Comparison of ENCODE assay signal across 1 cellular context in the genomic region with DNA sequence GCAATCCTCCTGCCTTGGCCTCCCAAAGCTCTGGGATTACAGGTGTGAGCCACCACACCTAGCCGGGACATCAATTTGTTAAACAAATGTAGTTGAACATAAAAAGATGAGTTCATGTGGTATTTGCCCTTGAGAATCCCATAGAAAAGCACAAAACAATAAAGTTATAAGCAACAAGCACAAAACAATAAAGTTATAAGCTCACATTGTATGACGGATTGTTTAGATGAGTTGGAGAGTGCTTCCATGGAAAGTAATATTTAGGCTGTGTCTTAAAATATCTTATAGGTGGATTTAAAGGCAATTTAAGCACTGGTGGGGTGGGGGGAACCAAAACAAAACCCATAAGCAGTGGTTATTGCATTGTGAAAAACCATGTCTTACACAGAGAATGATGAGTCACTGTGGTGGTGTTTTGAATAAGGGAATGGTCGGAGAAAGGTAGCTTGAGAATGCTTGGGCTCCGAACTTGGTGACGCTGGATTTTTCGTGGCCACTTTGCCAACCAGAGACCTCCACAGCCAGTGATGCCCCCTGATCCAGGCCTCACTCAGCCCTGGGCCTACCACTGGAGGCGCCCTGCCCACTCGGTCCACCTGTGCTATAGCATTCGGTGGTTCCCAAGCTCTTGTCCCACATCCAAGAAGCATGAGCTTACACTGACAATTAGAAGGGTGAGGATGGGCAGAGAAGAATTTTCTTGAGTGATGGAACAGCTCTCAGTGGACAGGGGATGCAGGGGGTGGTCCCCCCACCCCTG.
A peak's percentile ranks its signal among the peaks of the same experiment; 100 is the strongest.
TF ChIP-seq lines count a peak whose summit lies in the region.

No MANE protein-coding gene starts in this region.

TF ChIP-seq in K562, 482 proteins besides CTCF, POLR2A, EP300 and RAD21 (continued from another document):
- TF ChIP-seq, protein P1, sequence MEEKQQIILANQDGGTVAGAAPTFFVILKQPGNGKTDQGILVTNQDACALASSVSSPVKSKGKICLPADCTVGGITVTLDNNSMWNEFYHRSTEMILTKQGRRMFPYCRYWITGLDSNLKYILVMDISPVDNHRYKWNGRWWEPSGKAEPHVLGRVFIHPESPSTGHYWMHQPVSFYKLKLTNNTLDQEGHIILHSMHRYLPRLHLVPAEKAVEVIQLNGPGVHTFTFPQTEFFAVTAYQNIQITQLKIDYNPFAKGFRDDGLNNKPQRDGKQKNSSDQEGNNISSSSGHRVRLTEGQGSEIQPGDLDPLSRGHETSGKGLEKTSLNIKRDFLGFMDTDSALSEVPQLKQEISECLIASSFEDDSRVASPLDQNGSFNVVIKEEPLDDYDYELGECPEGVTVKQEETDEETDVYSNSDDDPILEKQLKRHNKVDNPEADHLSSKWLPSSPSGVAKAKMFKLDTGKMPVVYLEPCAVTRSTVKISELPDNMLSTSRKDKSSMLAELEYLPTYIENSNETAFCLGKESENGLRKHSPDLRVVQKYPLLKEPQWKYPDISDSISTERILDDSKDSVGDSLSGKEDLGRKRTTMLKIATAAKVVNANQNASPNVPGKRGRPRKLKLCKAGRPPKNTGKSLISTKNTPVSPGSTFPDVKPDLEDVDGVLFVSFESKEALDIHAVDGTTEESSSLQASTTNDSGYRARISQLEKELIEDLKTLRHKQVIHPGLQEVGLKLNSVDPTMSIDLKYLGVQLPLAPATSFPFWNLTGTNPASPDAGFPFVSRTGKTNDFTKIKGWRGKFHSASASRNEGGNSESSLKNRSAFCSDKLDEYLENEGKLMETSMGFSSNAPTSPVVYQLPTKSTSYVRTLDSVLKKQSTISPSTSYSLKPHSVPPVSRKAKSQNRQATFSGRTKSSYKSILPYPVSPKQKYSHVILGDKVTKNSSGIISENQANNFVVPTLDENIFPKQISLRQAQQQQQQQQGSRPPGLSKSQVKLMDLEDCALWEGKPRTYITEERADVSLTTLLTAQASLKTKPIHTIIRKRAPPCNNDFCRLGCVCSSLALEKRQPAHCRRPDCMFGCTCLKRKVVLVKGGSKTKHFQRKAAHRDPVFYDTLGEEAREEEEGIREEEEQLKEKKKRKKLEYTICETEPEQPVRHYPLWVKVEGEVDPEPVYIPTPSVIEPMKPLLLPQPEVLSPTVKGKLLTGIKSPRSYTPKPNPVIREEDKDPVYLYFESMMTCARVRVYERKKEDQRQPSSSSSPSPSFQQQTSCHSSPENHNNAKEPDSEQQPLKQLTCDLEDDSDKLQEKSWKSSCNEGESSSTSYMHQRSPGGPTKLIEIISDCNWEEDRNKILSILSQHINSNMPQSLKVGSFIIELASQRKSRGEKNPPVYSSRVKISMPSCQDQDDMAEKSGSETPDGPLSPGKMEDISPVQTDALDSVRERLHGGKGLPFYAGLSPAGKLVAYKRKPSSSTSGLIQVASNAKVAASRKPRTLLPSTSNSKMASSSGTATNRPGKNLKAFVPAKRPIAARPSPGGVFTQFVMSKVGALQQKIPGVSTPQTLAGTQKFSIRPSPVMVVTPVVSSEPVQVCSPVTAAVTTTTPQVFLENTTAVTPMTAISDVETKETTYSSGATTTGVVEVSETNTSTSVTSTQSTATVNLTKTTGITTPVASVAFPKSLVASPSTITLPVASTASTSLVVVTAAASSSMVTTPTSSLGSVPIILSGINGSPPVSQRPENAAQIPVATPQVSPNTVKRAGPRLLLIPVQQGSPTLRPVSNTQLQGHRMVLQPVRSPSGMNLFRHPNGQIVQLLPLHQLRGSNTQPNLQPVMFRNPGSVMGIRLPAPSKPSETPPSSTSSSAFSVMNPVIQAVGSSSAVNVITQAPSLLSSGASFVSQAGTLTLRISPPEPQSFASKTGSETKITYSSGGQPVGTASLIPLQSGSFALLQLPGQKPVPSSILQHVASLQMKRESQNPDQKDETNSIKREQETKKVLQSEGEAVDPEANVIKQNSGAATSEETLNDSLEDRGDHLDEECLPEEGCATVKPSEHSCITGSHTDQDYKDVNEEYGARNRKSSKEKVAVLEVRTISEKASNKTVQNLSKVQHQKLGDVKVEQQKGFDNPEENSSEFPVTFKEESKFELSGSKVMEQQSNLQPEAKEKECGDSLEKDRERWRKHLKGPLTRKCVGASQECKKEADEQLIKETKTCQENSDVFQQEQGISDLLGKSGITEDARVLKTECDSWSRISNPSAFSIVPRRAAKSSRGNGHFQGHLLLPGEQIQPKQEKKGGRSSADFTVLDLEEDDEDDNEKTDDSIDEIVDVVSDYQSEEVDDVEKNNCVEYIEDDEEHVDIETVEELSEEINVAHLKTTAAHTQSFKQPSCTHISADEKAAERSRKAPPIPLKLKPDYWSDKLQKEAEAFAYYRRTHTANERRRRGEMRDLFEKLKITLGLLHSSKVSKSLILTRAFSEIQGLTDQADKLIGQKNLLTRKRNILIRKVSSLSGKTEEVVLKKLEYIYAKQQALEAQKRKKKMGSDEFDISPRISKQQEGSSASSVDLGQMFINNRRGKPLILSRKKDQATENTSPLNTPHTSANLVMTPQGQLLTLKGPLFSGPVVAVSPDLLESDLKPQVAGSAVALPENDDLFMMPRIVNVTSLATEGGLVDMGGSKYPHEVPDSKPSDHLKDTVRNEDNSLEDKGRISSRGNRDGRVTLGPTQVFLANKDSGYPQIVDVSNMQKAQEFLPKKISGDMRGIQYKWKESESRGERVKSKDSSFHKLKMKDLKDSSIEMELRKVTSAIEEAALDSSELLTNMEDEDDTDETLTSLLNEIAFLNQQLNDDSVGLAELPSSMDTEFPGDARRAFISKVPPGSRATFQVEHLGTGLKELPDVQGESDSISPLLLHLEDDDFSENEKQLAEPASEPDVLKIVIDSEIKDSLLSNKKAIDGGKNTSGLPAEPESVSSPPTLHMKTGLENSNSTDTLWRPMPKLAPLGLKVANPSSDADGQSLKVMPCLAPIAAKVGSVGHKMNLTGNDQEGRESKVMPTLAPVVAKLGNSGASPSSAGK (IDR thresholded peaks at IDR 0.05): no peak
- TF ChIP-seq C11orf30 (IDR thresholded peaks at IDR 0.05; ENCODE audit: low read depth): peak; percentile 50
- TF ChIP-seq TEAD4 (IDR thresholded peaks at IDR 0.05; ENCODE audit: low read length): no peak
- TF ChIP-seq TEAD4 (CRISPR knock-in tag; IDR thresholded peaks at IDR 0.05; ENCODE audit: borderline replicate concordance): no peak
- TF ChIP-seq ZNF165 (CRISPR knock-in tag; IDR thresholded peaks at IDR 0.05; ENCODE audit: borderline replicate concordance): no peak
- TF ChIP-seq, protein P2, sequence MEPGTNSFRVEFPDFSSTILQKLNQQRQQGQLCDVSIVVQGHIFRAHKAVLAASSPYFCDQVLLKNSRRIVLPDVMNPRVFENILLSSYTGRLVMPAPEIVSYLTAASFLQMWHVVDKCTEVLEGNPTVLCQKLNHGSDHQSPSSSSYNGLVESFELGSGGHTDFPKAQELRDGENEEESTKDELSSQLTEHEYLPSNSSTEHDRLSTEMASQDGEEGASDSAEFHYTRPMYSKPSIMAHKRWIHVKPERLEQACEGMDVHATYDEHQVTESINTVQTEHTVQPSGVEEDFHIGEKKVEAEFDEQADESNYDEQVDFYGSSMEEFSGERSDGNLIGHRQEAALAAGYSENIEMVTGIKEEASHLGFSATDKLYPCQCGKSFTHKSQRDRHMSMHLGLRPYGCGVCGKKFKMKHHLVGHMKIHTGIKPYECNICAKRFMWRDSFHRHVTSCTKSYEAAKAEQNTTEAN (CRISPR knock-in tag; IDR thresholded peaks at IDR 0.05): no peak
- no peak for TF ChIP-seq HLTF (IDR thresholded peaks at IDR 0.05)
- TF ChIP-seq, protein P3, sequence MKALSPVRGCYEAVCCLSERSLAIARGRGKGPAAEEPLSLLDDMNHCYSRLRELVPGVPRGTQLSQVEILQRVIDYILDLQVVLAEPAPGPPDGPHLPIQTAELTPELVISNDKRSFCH (CRISPR knock-in tag; IDR thresholded peaks at IDR 0.05): no peak
- TF ChIP-seq, protein P3 (tag; IDR thresholded peaks at IDR 0.05): no peak
- no peak for TF ChIP-seq ZZZ3 (IDR thresholded peaks at IDR 0.05)
- no peak for TF ChIP-seq TRIM28 (IDR thresholded peaks at IDR 0.05)
- TF ChIP-seq CAMTA2 (CRISPR knock-in tag; conservative IDR thresholded peaks at IDR 0.05): no peak
- TF ChIP-seq ZNF282 (CRISPR knock-in tag; IDR thresholded peaks at IDR 0.05): no peak
- TF ChIP-seq NFE2 (IDR thresholded peaks at IDR 0.05; ENCODE audit: low read depth): peak; percentile 58; the same call in 1 of the 2 replicates
- TF ChIP-seq PYGO2 (tag; IDR thresholded peaks at IDR 0.05): no peak
- no peak for TF ChIP-seq ATF7 (IDR thresholded peaks at IDR 0.05)
- peak; percentile 19; the same call in 1 of the 2 replicates for TF ChIP-seq MAFK (IDR thresholded peaks at IDR 0.05; ENCODE audit: low read length)
- TF ChIP-seq SMAD2 (IDR thresholded peaks at IDR 0.05; ENCODE audit: low read depth, low read length): no peak
- no peak for TF ChIP-seq DPF2 (IDR thresholded peaks at IDR 0.05)
- no peak for TF ChIP-seq ZNF311 (CRISPR knock-in tag; IDR thresholded peaks at IDR 0.05)
- TF ChIP-seq ZNF79 (CRISPR knock-in tag; IDR thresholded peaks at IDR 0.05; ENCODE audit: low read depth): no peak
- no peak for TF ChIP-seq ZNF324 (CRISPR knock-in tag; IDR thresholded peaks at IDR 0.05)
- no peak for TF ChIP-seq ZSCAN29 (IDR thresholded peaks at IDR 0.05)
- TF ChIP-seq WHSC1 (IDR thresholded peaks at IDR 0.05; ENCODE audit: low read length): no peak
- no peak for TF ChIP-seq POLR3A (IDR thresholded peaks at IDR 0.05; ENCODE audit: borderline replicate concordance, extremely low read depth, insufficient read depth, insufficient read length)
- TF ChIP-seq MAFF (IDR thresholded peaks at IDR 0.05; ENCODE audit: low read length): peak; percentile 19; the same call in 1 of the 2 replicates
- TF ChIP-seq, protein P4, sequence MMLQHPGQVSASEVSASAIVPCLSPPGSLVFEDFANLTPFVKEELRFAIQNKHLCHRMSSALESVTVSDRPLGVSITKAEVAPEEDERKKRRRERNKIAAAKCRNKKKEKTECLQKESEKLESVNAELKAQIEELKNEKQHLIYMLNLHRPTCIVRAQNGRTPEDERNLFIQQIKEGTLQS (IDR thresholded peaks at IDR 0.05): peak; percentile 29
- TF ChIP-seq, protein P4 (CRISPR knock-in tag; conservative IDR thresholded peaks at IDR 0.05): no peak
